In the genomic region with DNA sequence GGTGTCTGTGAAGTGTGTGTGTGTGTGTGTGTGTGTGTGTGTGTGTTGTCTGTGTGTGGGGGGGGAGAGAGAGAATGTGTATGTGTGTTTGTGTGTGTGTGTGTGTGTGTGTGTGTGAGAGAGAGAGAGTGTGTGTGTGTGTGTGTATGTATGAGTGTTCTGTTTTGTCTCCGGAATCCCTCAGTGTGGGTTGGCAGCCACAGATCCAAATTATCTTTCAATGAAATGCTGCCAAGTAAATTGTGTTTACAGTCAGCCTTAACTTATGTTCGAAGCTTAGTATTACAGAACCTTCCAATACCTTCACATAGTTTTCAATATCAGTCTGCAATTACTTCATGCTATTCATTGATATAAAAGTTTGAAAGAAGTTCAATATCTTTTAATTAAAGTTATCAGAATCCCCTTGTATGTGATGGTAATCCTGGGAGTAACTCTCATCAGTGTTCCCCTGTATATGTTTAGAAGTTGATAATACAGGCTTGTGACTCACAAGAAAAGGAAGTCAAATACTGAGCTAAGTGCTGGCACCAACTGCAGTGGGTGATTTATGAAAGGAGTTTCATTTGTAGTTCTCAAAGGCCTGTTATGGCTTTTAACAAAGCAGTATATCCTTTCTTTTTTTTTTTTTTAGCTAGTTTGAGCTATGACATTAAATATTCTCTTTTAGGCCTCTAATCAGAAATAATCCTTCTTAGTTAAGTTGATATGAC, we compare ENCODE assay signal across 14 cellular contexts. TPM values are rescaled to one million over a fixed set of nuclear protein-coding genes. Genes with fewer than 3 reads are reported as not detected.
"Had no signal": no experiment of that assay in that cellular context is flagged by ENCODE, and none has a peak within 500 bp of the region (broad histone marks: within the 10 kb centered on the region; RNA-seq: fewer than 3 reads in every experiment).

No MANE protein-coding gene starts in this region.

- H3K4me1 ChIP-seq: body of pancreas, foreskin keratinocyte, right atrium auricular region had no signal

- DNase-seq: activated B cell treated with CpG ODN at 0.5 μM for 24 hours; activated CD4-positive, alpha-beta T cell treated with anti-CD3 and anti-CD28 coated beads, Interleukin-2, amount 10 ng/mL, durations not matched to agents 24 days and 14 days; activated naive CD4-positive, alpha-beta T cell treated with Interleukin-2 at 50 U/mL for 16 hours; activated naive CD8-positive, alpha-beta T cell treated with anti-CD3 and anti-CD28 coated beads, Interleukin-2, amount 50 U/mL, for 24 hours; body of pancreas; erythroblast; kidney; left ventricle myocardium superior; midbrain; T-helper 17 cell had no signal

- H3K27me3 ChIP-seq: body of pancreas, foreskin keratinocyte, neutrophil, right atrium auricular region had no signal

- H3K9me3 ChIP-seq: body of pancreas, neutrophil, right atrium auricular region had no signal

- ATAC-seq: activated naive CD8-positive, alpha-beta T cell treated with anti-CD3 and anti-CD28 coated beads, Interleukin-2, amount 50 U/mL, for 24 hours; body of pancreas; foreskin keratinocyte; left ventricle myocardium superior; T-helper 17 cell had no signal

- H3K36me3 ChIP-seq: neutrophil, right atrium auricular region had no signal

- H3K27ac ChIP-seq: body of pancreas, foreskin keratinocyte, neutrophil, right atrium auricular region, skin epidermis had no signal

- FAIRE-seq: kidney had no signal

- H3K4me3 ChIP-seq: body of pancreas, right atrium auricular region, skin epidermis had no signal

RNA-seq across cellular contexts. Expression of a gene that starts 51.6 kb away (rescaled TPM):
- total RNA-seq: activated B cell treated with CpG ODN at 0.5 μM for 24 hours; activated CD4-positive, alpha-beta T cell treated with anti-CD3 and anti-CD28 coated beads, Interleukin-2, amount 10 ng/mL, durations not matched to agents 24 days and 14 days; body of pancreas; foreskin keratinocyte; kidney; left ventricle myocardium superior; T-helper 17 cell had no signal
- polyA plus RNA-seq: foreskin keratinocyte had no signal
